ENCODE assay signal across 8 cellular contexts in the genomic region with DNA sequence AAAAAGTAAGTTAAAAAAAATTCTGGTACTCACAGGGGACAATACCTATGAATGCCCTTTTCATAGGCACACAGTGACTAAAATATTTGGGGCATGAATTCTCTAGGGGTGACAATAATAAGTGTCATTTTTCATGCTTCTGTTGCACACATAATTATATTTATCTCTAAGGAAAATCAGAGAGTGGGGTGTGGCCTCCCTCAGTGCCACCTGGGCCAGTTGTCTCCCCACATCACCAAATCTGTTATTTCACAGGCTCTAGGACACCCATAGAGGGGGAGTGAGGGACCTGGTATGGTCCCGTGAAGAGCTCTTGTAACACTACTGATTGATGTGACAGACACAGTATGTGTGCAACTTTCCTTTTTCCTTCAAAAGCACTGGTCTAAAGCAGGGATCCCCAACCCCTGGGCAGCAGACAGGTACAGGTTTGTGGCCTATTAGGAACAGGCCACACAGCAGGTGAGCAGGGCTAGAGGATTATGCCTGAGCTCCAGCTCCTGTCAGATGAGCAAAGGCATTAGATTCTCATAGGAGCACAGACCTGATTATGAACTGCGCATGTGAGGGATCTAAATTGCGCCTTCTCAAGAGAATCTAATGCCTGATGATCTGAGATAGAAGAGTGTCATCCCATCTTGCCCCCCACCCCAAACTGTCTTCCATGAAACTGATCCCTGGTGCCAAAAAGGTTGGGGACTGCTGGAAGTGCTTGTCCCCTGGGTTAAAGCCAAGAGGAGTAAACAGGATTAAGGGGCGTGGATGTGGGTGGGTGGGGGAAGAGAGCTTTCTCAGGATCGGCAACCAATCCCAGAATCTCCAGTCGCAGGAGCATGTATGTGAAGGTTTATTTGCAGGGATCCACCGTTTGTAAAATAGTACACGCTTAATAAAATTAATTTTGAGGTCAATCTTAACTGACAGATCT. TPM values are rescaled to one million over a fixed set of nuclear protein-coding genes. Genes with fewer than 3 reads are reported as not detected.
A peak's percentile ranks its signal among the peaks of the same experiment; 100 is the strongest.
DNase-seq lines count a peak whose midpoint lies in the region; ATAC-seq and TF ChIP-seq lines count a peak whose summit lies in the region.

No MANE protein-coding gene starts in this region.

- H3K4me1 Mint-ChIP-seq in CD14-positive monocyte, result peaks cover 16% of the 10 kb centered on the region
- H3K4me1 Mint-ChIP-seq in activated T-cell treated with anti-CD3 and anti-CD28 coated beads, Interleukin-2, amount 50 U/mL, for 4 hours (ENCODE audit: low read depth), result peaks cover 24% of the 10 kb centered on the region

- no peak for TF ChIP-seq CTCF in CD14-positive monocyte (IDR thresholded peaks at IDR 0.05)
- no peak for TF ChIP-seq CTCF in retinal pigment epithelial cell (conservative IDR thresholded peaks at IDR 0.05; ENCODE audit: low read depth, low read length)
- TF ChIP-seq CTCF in GM13977 (IDR thresholded peaks at IDR 0.05; ENCODE audit: extremely low read depth, insufficient read depth, missing control alignments), result no peak

- peak overlapping the region; percentile 83 to 95 for H3K4me3 Mint-ChIP-seq in CD14-positive monocyte
- H3K4me3 Mint-ChIP-seq in activated T-cell treated with anti-CD3 and anti-CD28 coated beads, Interleukin-2, amount 50 U/mL, for 4 hours, result peak overlapping the region; percentile 84

- in situ Hi-C loops in GM13977 (cut with MboI; ENCODE audit: low pct_unique_long_range_greater_than_20kb, low sequenced_read_pairs, unreplicated experiment), result no loop called here

- H3K9me3 ChIP-seq in HUES6 (ENCODE audit: control insufficient read depth, insufficient read depth, low read depth, low read length), result peaks cover 4% of the 10 kb centered on the region; the same call in 1 of the 2 replicates

- H3K4me3 ChIP-seq in HUES6 (ENCODE audit: low read depth, low read length) (peak overlapping the region; percentile 71), retinal pigment epithelial cell (ENCODE audit: low read length) (peak overlapping the region; percentile 69)

- peak overlapping the region; percentile 86 to 94 (median 92) for H3K27ac Mint-ChIP-seq in CD14-positive monocyte

- no peaks in the 10 kb centered on the region for H3K36me3 Mint-ChIP-seq in CD14-positive monocyte
- H3K36me3 Mint-ChIP-seq in activated T-cell treated with anti-CD3 and anti-CD28 coated beads, Interleukin-2, amount 50 U/mL, for 4 hours (ENCODE audit: insufficient read depth), result no peaks in the 10 kb centered on the region

- DNase-seq in CD14-positive monocyte (ENCODE audit: low spot score) (no peak), Right ventricle myocardium superior (no peak), retinal pigment epithelial cell (ENCODE audit: low read depth) (no peak), GM13977 (ENCODE audit: low spot score) (no peak)
- no peak for DNase-seq in activated T-cell treated with anti-CD3 and anti-CD28 coated beads, Interleukin-2, amount 50 U/mL, for 4 hours

- H3K4me1 ChIP-seq in HUES6 (ENCODE audit: control insufficient read depth, insufficient read depth, low read length), result no peaks in the 10 kb centered on the region

- ATAC-seq in activated T-cell treated with anti-CD3 and anti-CD28 coated beads, Interleukin-2, amount 50 U/mL, for 4 hours, result no peak
- peak; percentile 38 for ATAC-seq in Right ventricle myocardium superior (ENCODE audit: poor library complexity)
- ATAC-seq in HG02610 (IDR thresholded peaks at IDR 0.05; ENCODE audit: unreplicated experiment), result no peak
- ATAC-seq in HG03108 (IDR thresholded peaks at IDR 0.05; ENCODE audit: unreplicated experiment), result no peak

- no peaks in the 10 kb centered on the region for H3K27me3 ChIP-seq in HUES6 (ENCODE audit: control insufficient read depth, insufficient read depth, low read length)

- peak overlapping the region; percentile 41 for H3K9ac ChIP-seq in HUES6 (ENCODE audit: low read length)

- no peaks in the 10 kb centered on the region for H3K36me3 ChIP-seq in HUES6 (ENCODE audit: control insufficient read depth, insufficient read depth, low read length)

- intact Hi-C loops in CD14-positive monocyte (cut with micrococcal nuclease) (no loop called here), Right ventricle myocardium superior (cut with DNase I) (no loop called here)

- peaks cover 0 to 2% (median 0%) of the 10 kb centered on the region in 3 donors for H3K27me3 Mint-ChIP-seq in CD14-positive monocyte (ENCODE audit: low read depth in 3 of 3)
- H3K27me3 Mint-ChIP-seq in activated T-cell treated with anti-CD3 and anti-CD28 coated beads, Interleukin-2, amount 50 U/mL, for 4 hours (ENCODE audit: low read depth), result no peaks in the 10 kb centered on the region

- H3K9me3 Mint-ChIP-seq in CD14-positive monocyte, result no peaks in the 10 kb centered on the region
- H3K9me3 Mint-ChIP-seq in activated T-cell treated with anti-CD3 and anti-CD28 coated beads, Interleukin-2, amount 50 U/mL, for 4 hours, result no peaks in the 10 kb centered on the region

- peak overlapping the region; percentile 67; the same call in 1 of the 2 replicates for H3K27ac ChIP-seq in HUES6 (ENCODE audit: low read depth, low read length)

RNA-seq across cellular contexts. Expression of a gene that starts 0.8 kb away (rescaled TPM):
- 1 to 10 TPM in 1 of 2 donors, under 1 TPM in 1; 0.13 to 1.5 TPM for polyA plus RNA-seq in CD14-positive monocyte
- under 1 TPM; 0.47 to 0.68 (median 0.56) TPM for total RNA-seq in activated T-cell treated with anti-CD3 and anti-CD28 coated beads, Interleukin-2, amount 50 U/mL, for 4 hours
- total RNA-seq in Right ventricle myocardium superior, result 0.65 TPM

RNA-seq across cellular contexts. Expression of a gene that starts 57.9 kb away (rescaled TPM):
- under 1 TPM; 0.38 to 0.48 TPM for polyA plus RNA-seq in CD14-positive monocyte
- total RNA-seq in activated T-cell treated with anti-CD3 and anti-CD28 coated beads, Interleukin-2, amount 50 U/mL, for 4 hours, result 10 to 100 TPM; 41.7 to 47.0 (median 44.4) TPM
- total RNA-seq in Right ventricle myocardium superior, result 2.4 TPM

Comparison
In these comparisons a context has a peak if more than half of its experiments do, and no peak if none do; other contexts are left out.
1. RNA of a gene that starts 57.9 kb away (total RNA-seq): 41.7 to 47.0 TPM in activated T-cell treated with anti-CD3 and anti-CD28 coated beads, Interleukin-2, amount 50 U/mL, for 4 hours; 2.4 TPM in Right ventricle myocardium superior (single experiment); every median in the first group is over 10 times any median in the second.